11 cellular contexts compared by ENCODE assay signal in genomic region chr2:224579411-224579810, GRCh38. TPM values are rescaled to one million over a fixed set of nuclear protein-coding genes. Genes with fewer than 3 reads are reported as not detected.
DNase-seq lines count a peak whose midpoint lies in the region; ATAC-seq, FAIRE-seq and TF ChIP-seq lines count a peak whose summit lies in the region.
"Had no signal": no experiment of that assay in that cellular context is flagged by ENCODE, and none has a peak within 500 bp of the region (broad histone marks: within the 10 kb centered on the region; RNA-seq: fewer than 3 reads in every experiment).

No MANE protein-coding gene starts in this region.

- H3K36me3 Mint-ChIP-seq in CD8-positive, alpha-beta memory T cell, result peaks cover 0 to 29% (median 5%) of the 10 kb centered on the region in 3 donors

- H4K20me1 ChIP-seq in Loucy (ENCODE audit: insufficient read depth, low read length, poor library complexity, severe bottlenecking) (peaks cover 100% of the 10 kb centered on the region), GM12878 (ENCODE audit: control insufficient read depth, insufficient read depth) (peaks cover 5% of the 10 kb centered on the region; the same call in 1 of the 2 replicates)

- 26% methylated on average over 2 of the region's 2 CpGs for WGBS in GM12878 (ENCODE audit: insufficient coverage, insufficient replicate concordance, low lambda C conversion rate, missing lambda C conversion rate)
- 100% methylated on average over 1 to 2 of the region's 2 CpGs for WGBS in mesodermal cell (ENCODE audit: insufficient coverage in 2 of 2), 2 experiments

- POLR2A ChIA-PET in CD8-positive, alpha-beta memory T cell (lab: Charles Lee), result no interaction called here
- POLR2A ChIA-PET in GM12878 (lab: Charles Lee), result interaction anchor here (0.6 to 7.6 kb wide), 6 partner anchors 10 to 101 kb away, joined by 3 to 49 read pairs (median 4); no protein-coding TSS in a partner anchor

- H3F3A ChIP-seq in Loucy (ENCODE audit: low read depth), result peaks cover 7% of the 10 kb centered on the region; the same call in 1 of the 2 replicates

- H3K4me1 ChIP-seq in CD8-positive, alpha-beta memory T cell (ENCODE audit: insufficient read depth, low read length), result peaks cover 84% of the 10 kb centered on the region
- peaks cover 87% of the 10 kb centered on the region for H3K4me1 ChIP-seq in Loucy (ENCODE audit: insufficient read depth, low read length, poor library complexity, severe bottlenecking)
- peaks cover 18% of the 10 kb centered on the region for H3K4me1 ChIP-seq in GM12878 (ENCODE audit: control insufficient read depth, insufficient read depth, low read length)
- peaks cover 16% of the 10 kb centered on the region for H3K4me1 ChIP-seq in mesodermal cell (ENCODE audit: control insufficient read depth, insufficient read depth, low read length, poor library complexity, severe bottlenecking)

- peak overlapping the region in 5 of 8 donors; percentile 0 to 44 (median 17) for H3K27ac Mint-ChIP-seq in CD8-positive, alpha-beta memory T cell

- intact Hi-C loops in GM12878 (cut with micrococcal nuclease; ENCODE audit: unreplicated experiment), result no loop called here

- H3K27me3 Mint-ChIP-seq in CD8-positive, alpha-beta memory T cell, result no peaks in the 10 kb centered on the region

- peak overlapping the region; percentile 10 for H3K4me3 ChIP-seq in CD8-positive, alpha-beta memory T cell (ENCODE audit: low read length)
- H3K4me3 ChIP-seq in Loucy (ENCODE audit: low read length, poor library complexity, severe bottlenecking) (peak overlapping the region; percentile 65), GM12878 (peak overlapping the region; percentile 56), mesodermal cell (ENCODE audit: extremely low read depth, insufficient read depth, low read length, poor library complexity, severe bottlenecking) (no peak overlapping the region)
- H3K4me3 ChIP-seq: gastroesophageal sphincter had no signal

- H3K79me2 ChIP-seq in Loucy (ENCODE audit: insufficient read depth, low read length), result peaks cover 100% of the 10 kb centered on the region
- peaks cover 98% of the 10 kb centered on the region for H3K79me2 ChIP-seq in GM12878 (ENCODE audit: control insufficient read depth, insufficient read depth, low read length)

- CTCF ChIA-PET in CD8-positive, alpha-beta memory T cell (lab: Charles Lee), result interaction anchor here (0.6 to 0.7 kb wide), 2 partner anchors 79 to 225 kb away, joined by 3 read pairs; no protein-coding TSS in a partner anchor
- CTCF ChIA-PET in GM12878 (lab: Yijun Ruan, JAX), result interaction anchor here (0.6 to 1.3 kb wide), 4 partner anchors 11 to 95 kb away, joined by 3 to 5 read pairs (median 3); no protein-coding TSS in a partner anchor

- no peak overlapping the region for H2AFZ ChIP-seq in Loucy (ENCODE audit: low read length)
- H2AFZ ChIP-seq in GM12878 (ENCODE audit: control insufficient read depth, low read depth, low read length), result no peak overlapping the region

- peaks cover 88 to 94% (median 93%) of the 10 kb centered on the region in 3 donors for H3K4me1 Mint-ChIP-seq in CD8-positive, alpha-beta memory T cell

- RAD21 ChIA-PET in GM12878 (lab: Charles Lee; ENCODE audit: unreplicated experiment), result interaction anchor here (0.7 to 7.1 kb wide), 14 partner anchors 9 to 112 kb away, joined by 3 to 94 read pairs (median 4); no protein-coding TSS in a partner anchor

- H3K9ac ChIP-seq in Loucy (ENCODE audit: low read depth, low read length, poor library complexity, severe bottlenecking) (peak overlapping the region; percentile 24), GM12878 (ENCODE audit: control insufficient read depth, insufficient read depth, low read length) (peak overlapping the region; percentile 32; the same call in 1 of the 2 replicates)

- peak; percentile 11 for ATAC-seq in GM12878
- ATAC-seq: gastroesophageal sphincter had no signal

- TF ChIP-seq POLR2A in GM12878 (IDR thresholded peaks at IDR 0.05; ENCODE audit: low read depth, low read length), result no peak

- H3K9me2 ChIP-seq in Loucy (replicated peaks; ENCODE audit: low read depth, low read length), result no peaks in the 10 kb centered on the region

- no peaks in the 10 kb centered on the region for H3K9me3 Mint-ChIP-seq in CD8-positive, alpha-beta memory T cell

- SMC1A ChIA-PET in GM12878 (lab: Charles Lee; ENCODE audit: uncharacterized antibody, unreplicated experiment), result interaction anchor here (0.8 to 17.7 kb wide), 18 partner anchors 10 to 1925 kb away, joined by 3 to 219 read pairs (median 4); no protein-coding TSS in a partner anchor

- H3K9me3 ChIP-seq in CD8-positive, alpha-beta memory T cell (ENCODE audit: low read length), result no peaks in the 10 kb centered on the region
- H3K9me3 ChIP-seq in Loucy (ENCODE audit: insufficient read depth, low read depth, low read length) (no peaks in the 10 kb centered on the region), GM12878 (replicated peaks; ENCODE audit: control insufficient read depth, insufficient read depth, low read length) (peaks cover 3% of the 10 kb centered on the region; the same call in 2 of the 3 replicates), mesodermal cell (ENCODE audit: control insufficient read depth, low read length) (no peaks in the 10 kb centered on the region)
- H3K9me3 ChIP-seq: gastroesophageal sphincter had no signal

- H3K4me3 Mint-ChIP-seq in CD8-positive, alpha-beta memory T cell, result peak overlapping the region; percentile 15 to 69 (median 49)

- TF ChIP-seq EP300 in GM12878 (IDR thresholded peaks at IDR 0.05; ENCODE audit: borderline replicate concordance in 1 of 2, control insufficient read depth in 1 of 2, low read depth in 2 of 2, low read length in 2 of 2), result no peak

- no peak overlapping the region for H3K27ac ChIP-seq in CD8-positive, alpha-beta memory T cell (ENCODE audit: low read depth, low read length)
- H3K27ac ChIP-seq in GM12878 (ENCODE audit: control insufficient read depth, insufficient read depth) (peak overlapping the region; percentile 42), mesodermal cell (ENCODE audit: low read depth, low read length, severe bottlenecking) (peak overlapping the region; percentile 26)
- H3K27ac ChIP-seq: gastroesophageal sphincter had no signal

- FAIRE-seq in GM12878 (lab: Jason Lieb, UNC), result no peak

- H3K4me2 ChIP-seq in Loucy (ENCODE audit: low read depth, low read length, poor library complexity, severe bottlenecking), result peak overlapping the region; percentile 97
- H3K4me2 ChIP-seq in GM12878 (ENCODE audit: control insufficient read depth, insufficient read depth), result peak overlapping the region; percentile 75

- DNase-seq in CD8-positive, alpha-beta memory T cell, result no peak
- DNase-seq in GM12878 (ENCODE audit: low read depth, low spot score), result no peak
- no peak for DNase-seq in dedifferentiated amniotic fluid mesenchymal stem cell (ENCODE audit: extremely low spot score)
- no peak for DNase-seq in D341Med (ENCODE audit: low spot score)
- DNase-seq in NCI-H187 treated with DMSO at 0.1 percent for 48 hours (lab: John Stamatoyannopoulos, UW), result no peak
- DNase-seq in AML-193 (lab: John Stamatoyannopoulos, UW), result no peak
- DNase-seq: NCI-H1105 treated with DMSO at 0.1 percent for 48 hours, Right ventricle myocardium superior had no signal

- TF ChIP-seq CTCF in Loucy (conservative IDR thresholded peaks at IDR 0.05; ENCODE audit: low read length) (no peak), GM12878 (IDR thresholded peaks at IDR 0.05 in 2 of 3, conservative IDR thresholded peaks at IDR 0.05 in 1 of 3; ENCODE audit: control insufficient read depth in 2 of 3, extremely low read depth in 1 of 3, insufficient read depth in 1 of 3, low read depth in 3 of 3, low read length in 3 of 3) (no peak)

- H3K27me3 ChIP-seq in CD8-positive, alpha-beta memory T cell (ENCODE audit: insufficient read depth, low read length, poor library complexity, severe bottlenecking), result no peaks in the 10 kb centered on the region
- H3K27me3 ChIP-seq in Loucy (ENCODE audit: insufficient read depth, low read length, poor library complexity, severe bottlenecking), result no peaks in the 10 kb centered on the region
- no peaks in the 10 kb centered on the region for H3K27me3 ChIP-seq in GM12878 (replicated peaks in 1 of 2; ENCODE audit: control insufficient read depth in 2 of 2, insufficient read depth in 2 of 2, low read length in 1 of 2)
- H3K27me3 ChIP-seq: gastroesophageal sphincter had no signal

- in situ Hi-C loops in GM12878 (cut with MboI), result no loop called here

- TSS peak; percentile 6 for BruUV-seq in GM12878 (replicated peaks; lab: Mats Ljungman, UMichigan)

- no peak for TF ChIP-seq RAD21 in GM12878 (IDR thresholded peaks at IDR 0.05; ENCODE audit: insufficient read depth, low read depth, low read length)

- H3K36me3 ChIP-seq in CD8-positive, alpha-beta memory T cell (ENCODE audit: insufficient read depth, low read length), result no peaks in the 10 kb centered on the region
- H3K36me3 ChIP-seq in Loucy (ENCODE audit: insufficient read depth, low read length) (no peaks in the 10 kb centered on the region), GM12878 (ENCODE audit: control insufficient read depth in 2 of 2, insufficient read depth in 2 of 2, low read length in 1 of 2) (peaks cover 0 to 6% of the 10 kb centered on the region in 2 experiments; a peak in 2 of 4 replicates), mesodermal cell (ENCODE audit: control insufficient read depth, insufficient read depth, low read length) (peaks cover 24% of the 10 kb centered on the region)
- H3K36me3 ChIP-seq: gastroesophageal sphincter had no signal

TF ChIP-seq in GM12878, 131 proteins besides CTCF, POLR2A, EP300 and RAD21 (continues in another document):
- no peak for TF ChIP-seq NFYA (IDR thresholded peaks at IDR 0.05; ENCODE audit: borderline replicate concordance, low read depth, low read length)
- TF ChIP-seq JUND (IDR thresholded peaks at IDR 0.05; ENCODE audit: low read depth, low read length), result no peak

RNA-seq across cellular contexts. Expression of gene CUL3, which starts 5.8 kb away (rescaled TPM):
- total RNA-seq in CD8-positive, alpha-beta memory T cell, result 100 to 1,000 TPM; 100 to 104 TPM
- 58.1 TPM for polyA plus RNA-seq in CD8-positive, alpha-beta memory T cell
- total RNA-seq in GM12878 (2013; cell fraction: nucleolus; rRNA removed), result 137 and 145 TPM in 2 replicates
- total RNA-seq in GM12878 (2014; rRNA removed) (49.0 and 59.5 TPM in 2 replicates), GM12878 (2014; rRNA removed; fragmentation: Illumina TruSeq; extraction: Trizol) (89.7 and 89.9 TPM in 2 replicates), GM12878 (2021) (80.4 and 80.9 TPM in 2 replicates)
- 52.8 TPM for polyA plus RNA-seq in GM12878 (2011; ENCODE audit: low read depth)
- polyA plus RNA-seq in GM12878 (2011; rRNA removed) (57.8 and 92.2 TPM in 2 replicates), GM12878 (2014; fragmentation: Illumina TruSeq; extraction: Trizol) (95.4 and 122 TPM in 2 replicates), GM12878 (2014; fragmentation: Nextera tagmentation; extraction: Ambion mirVana) (10 to 100 TPM; 49.0 to 71.9 TPM), GM12878 (2014; rRNA removed) (40.8 and 46.6 TPM in 2 replicates), GM12878 (2016; fragmentation: Nextera tagmentation; extraction: Ambion mirVana) (10 to 100 TPM; 22.0 to 22.2 TPM)
- polyA plus RNA-seq in GM12878 (2011; cell fraction: cytosol; rRNA removed), result 22.4 and 23.9 TPM in 2 replicates
- 25.5 and 34.5 TPM in 2 replicates for polyA plus RNA-seq in GM12878 (2011; cell fraction: nucleus; rRNA removed)
- 70.0 and 76.0 TPM in 2 replicates for polyA plus RNA-seq in GM12878 (2012)
- polyA minus RNA-seq in GM12878 (2011; rRNA and poly(A)+ RNA removed), result 49.5 and 88.4 TPM in 2 replicates
- polyA minus RNA-seq in GM12878 (2011; cell fraction: cytosol; rRNA and poly(A)+ RNA removed), result 26.6 and 29.9 TPM in 2 replicates
- 42.2 and 69.2 TPM in 2 replicates for polyA minus RNA-seq in GM12878 (2011; cell fraction: nucleus; rRNA and poly(A)+ RNA removed)
- 96.7 TPM for polyA plus RNA-seq in mesodermal cell (2013, experiment 1 of 2)
- polyA plus RNA-seq in mesodermal cell (2013, experiment 2 of 2), result 112 TPM
